Comparison of ENCODE assay signal across 21 cellular contexts in genomic region chr10:14527134-14527780, GRCh38.
DNase-seq lines count a peak whose midpoint lies in the region; ATAC-seq and TF ChIP-seq lines count a peak whose summit lies in the region.
"Had no signal": no experiment of that assay in that cellular context is flagged by ENCODE, and none has a peak within 500 bp of the region (broad histone marks: within the 10 kb centered on the region; RNA-seq: fewer than 3 reads in every experiment).

No MANE protein-coding gene starts in this region.

- H3K9me3 Mint-ChIP-seq in CD4-positive, alpha-beta T cell: no peaks in the 10 kb centered on the region
- no peaks in the 10 kb centered on the region for H3K9me3 Mint-ChIP-seq in activated T-helper 1 cell treated with anti-CD3 and anti-CD28 coated beads, Interleukin-12 subunit alpha, Interleukin-12 subunit beta, Interleukin-2, Interleukin-4 antibody, amounts not matched to agents 30 ng/mL and 10 ng/mL and 1 ng/mL, durations not matched to agents 14 hours and 24 hours and 36 hours
- H3K9me3 Mint-ChIP-seq: central memory CD8-positive, alpha-beta T cell had no signal

- intact Hi-C loops in CD4-positive, alpha-beta T cell (cut with DNase I, micrococcal nuclease): no loop called here
- intact Hi-C loops in activated T-helper 1 cell treated with anti-CD3 and anti-CD28 coated beads, Interleukin-12 subunit alpha, Interleukin-12 subunit beta, Interleukin-2, Interleukin-4 antibody, amounts not matched to agents 30 ng/mL and 10 ng/mL and 1 ng/mL, durations not matched to agents 14 hours and 24 hours and 36 hours (cut with micrococcal nuclease): loop anchor here (1.0 to 10.0 kb wide), 4 partner anchors 20 to 638 kb away; partner anchors contain the start of genes CDNF, HSPA14, MSANTD7 and NMT2
- intact Hi-C loops in left colon (cut with DNase I, micrococcal nuclease): no loop called here

- no peaks in the 10 kb centered on the region for H3K4me1 ChIP-seq in gastroesophageal sphincter
- H3K4me1 ChIP-seq: psoas muscle had no signal

- no peak for TF ChIP-seq POLR2A in gastroesophageal sphincter (IDR thresholded peaks at IDR 0.05)

- TF ChIP-seq CTCF in CD4-positive, alpha-beta T cell (IDR thresholded peaks at IDR 0.05): no peak
- no peak for TF ChIP-seq CTCF in gastroesophageal sphincter (IDR thresholded peaks at IDR 0.05)

- TF ChIP-seq EP300 in gastroesophageal sphincter (IDR thresholded peaks at IDR 0.05): no peak

- no peaks in the 10 kb centered on the region for H3K9me3 ChIP-seq in CD4-positive, alpha-beta T cell (ENCODE audit: control insufficient read depth, low read length)
- no peaks in the 10 kb centered on the region for H3K9me3 ChIP-seq in gastroesophageal sphincter
- H3K9me3 ChIP-seq: psoas muscle had no signal

- CTCF ChIA-PET in CD4-positive, alpha-beta T cell (lab: Charles Lee): interaction anchor here (5.5 kb wide), 1 partner anchor 16 kb away, joined by 18 read pairs; no protein-coding TSS in a partner anchor

- H3K36me3 ChIP-seq in gastroesophageal sphincter: peaks cover 0 to 19% of the 10 kb centered on the region in 2 donors

- H3K4me1 Mint-ChIP-seq in CD4-positive, alpha-beta T cell (ENCODE audit: low read depth): peaks cover 88% of the 10 kb centered on the region
- H3K4me1 Mint-ChIP-seq in activated T-helper 1 cell treated with anti-CD3 and anti-CD28 coated beads, Interleukin-12 subunit alpha, Interleukin-12 subunit beta, Interleukin-2, Interleukin-4 antibody, amounts not matched to agents 30 ng/mL and 10 ng/mL and 1 ng/mL, durations not matched to agents 14 hours and 24 hours and 36 hours (ENCODE audit: low read depth): peaks cover 86% of the 10 kb centered on the region

- WGBS in gastroesophageal sphincter (ENCODE audit: low coverage in 1 of 2), 2 donors: 95 to 100% methylated on average over 1 to 3 of the region's 3 CpGs

- no peaks in the 10 kb centered on the region for H3K27me3 Mint-ChIP-seq in CD4-positive, alpha-beta T cell
- H3K27me3 Mint-ChIP-seq in activated T-helper 1 cell treated with anti-CD3 and anti-CD28 coated beads, Interleukin-12 subunit alpha, Interleukin-12 subunit beta, Interleukin-2, Interleukin-4 antibody, amounts not matched to agents 30 ng/mL and 10 ng/mL and 1 ng/mL, durations not matched to agents 14 hours and 24 hours and 36 hours (ENCODE audit: insufficient read depth): no peaks in the 10 kb centered on the region
- H3K27me3 Mint-ChIP-seq: B cell; central memory CD8-positive, alpha-beta T cell had no signal

- H3K4me3 ChIP-seq in gastroesophageal sphincter: no peak overlapping the region
- H3K4me3 ChIP-seq: psoas muscle, smooth muscle cell had no signal

- no peak overlapping the region for H3K27ac ChIP-seq in CD4-positive, alpha-beta T cell (ENCODE audit: low read depth, low read length)
- H3K27ac ChIP-seq in gastroesophageal sphincter: no peak overlapping the region
- H3K27ac ChIP-seq: 22Rv1, psoas muscle had no signal

- peak overlapping the region; percentile 43 for H3K4me3 Mint-ChIP-seq in CD4-positive, alpha-beta T cell
- H3K4me3 Mint-ChIP-seq in activated T-helper 1 cell treated with anti-CD3 and anti-CD28 coated beads, Interleukin-12 subunit alpha, Interleukin-12 subunit beta, Interleukin-2, Interleukin-4 antibody, amounts not matched to agents 30 ng/mL and 10 ng/mL and 1 ng/mL, durations not matched to agents 14 hours and 24 hours and 36 hours: peak overlapping the region; percentile 45
- H3K4me3 Mint-ChIP-seq: B cell; central memory CD8-positive, alpha-beta T cell had no signal

- peak overlapping the region; percentile 45 for H3K27ac Mint-ChIP-seq in CD4-positive, alpha-beta T cell
- H3K27ac Mint-ChIP-seq in activated T-helper 1 cell treated with anti-CD3 and anti-CD28 coated beads, Interleukin-12 subunit alpha, Interleukin-12 subunit beta, Interleukin-2, Interleukin-4 antibody, amounts not matched to agents 30 ng/mL and 10 ng/mL and 1 ng/mL, durations not matched to agents 14 hours and 24 hours and 36 hours: peak overlapping the region; percentile 70
- H3K27ac Mint-ChIP-seq: B cell had no signal

- peaks cover 96% of the 10 kb centered on the region for H3K36me3 Mint-ChIP-seq in CD4-positive, alpha-beta T cell (ENCODE audit: low read depth)
- H3K36me3 Mint-ChIP-seq in activated T-helper 1 cell treated with anti-CD3 and anti-CD28 coated beads, Interleukin-12 subunit alpha, Interleukin-12 subunit beta, Interleukin-2, Interleukin-4 antibody, amounts not matched to agents 30 ng/mL and 10 ng/mL and 1 ng/mL, durations not matched to agents 14 hours and 24 hours and 36 hours (ENCODE audit: low read depth): peaks cover 49% of the 10 kb centered on the region

- DNase-seq in NCI-H2107 treated with DMSO at 0.1 percent for 48 hours (lab: John Stamatoyannopoulos, UW; ENCODE audit: unreplicated experiment) (peak; percentile 26), NCI-H2107 (lab: John Stamatoyannopoulos, UW) (no peak), left colon (no peak)
- DNase-seq in CD4-positive, alpha-beta T cell: no peak
- DNase-seq in activated T-helper 1 cell treated with anti-CD3 and anti-CD28 coated beads, Interleukin-12 subunit alpha, Interleukin-12 subunit beta, Interleukin-2, Interleukin-4 antibody, amounts not matched to agents 30 ng/mL and 10 ng/mL and 1 ng/mL, durations not matched to agents 14 hours and 24 hours and 36 hours (ENCODE audit: low spot score): no peak
- DNase-seq in stimulated activated CD4-positive, alpha-beta T cell treated with anti-CD3 and anti-CD28 coated beads, Interleukin-4, amount 100 ng/mL, for 4 hours: no peak
- DNase-seq: anterior cingulate cortex; effector CD4-positive, alpha-beta T cell; glutamatergic neuron; Kasumi-1; NCI-H69; OCI-M1; psoas muscle; stimulated activated CD8-positive, alpha-beta memory T cell treated with anti-CD3 and anti-CD28 coated beads, Interleukin-4, amount 100 ng/mL, for 48 hours; T-helper 9 cell had no signal

- no peak for ATAC-seq in CD4-positive, alpha-beta T cell (ENCODE audit: poor library complexity)
- ATAC-seq in left colon (peak; percentile 65), HG03439 (IDR thresholded peaks at IDR 0.05; ENCODE audit: unreplicated experiment) (no peak), gastroesophageal sphincter (no peak)
- ATAC-seq: psoas muscle had no signal

- H3K27me3 ChIP-seq in CD4-positive, alpha-beta T cell (ENCODE audit: control insufficient read depth, insufficient read depth, low read length): no peaks in the 10 kb centered on the region
- H3K27me3 ChIP-seq in gastroesophageal sphincter: no peaks in the 10 kb centered on the region

- POLR2A ChIA-PET in CD4-positive, alpha-beta T cell (lab: Charles Lee): interaction anchor here (0.6 kb wide), 1 partner anchor 1174 kb away, joined by 3 read pairs; no protein-coding TSS in a partner anchor
